16 cellular contexts compared by ENCODE assay signal in genomic region chr15:57421540-57421939, GRCh38. TPM values are rescaled to one million over a fixed set of nuclear protein-coding genes. Genes with fewer than 3 reads are reported as not detected.
DNase-seq lines count a peak whose midpoint lies in the region; ATAC-seq and TF ChIP-seq lines count a peak whose summit lies in the region.
"Had no signal": no experiment of that assay in that cellular context is flagged by ENCODE, and none has a peak within 500 bp of the region (broad histone marks: within the 10 kb centered on the region; RNA-seq: fewer than 3 reads in every experiment).

No MANE protein-coding gene starts in this region.

- H3K4me1 ChIP-seq in left ventricle myocardium inferior: peaks cover 5% of the 10 kb centered on the region
- H3K4me1 ChIP-seq in uterus: no peaks in the 10 kb centered on the region
- H3K4me1 ChIP-seq: psoas muscle, testis had no signal

- peak overlapping the region; percentile 34 for H3K27ac Mint-ChIP-seq in nephron progenitor cell
- H3K27ac Mint-ChIP-seq: activated CD8-positive, alpha-beta T cell treated with anti-CD3 and anti-CD28 coated beads, Interleukin-2, amount 10 ng/mL, durations not matched to agents 7 days and 5 days; activated T-helper 1 cell treated with anti-CD3 and anti-CD28 coated beads, Interleukin-12 subunit alpha, Interleukin-12 subunit beta, Interleukin-2, Interleukin-4 antibody, amounts not matched to agents 30 ng/mL and 10 ng/mL and 1 ng/mL, durations not matched to agents 14 hours and 24 hours and 36 hours; CD8-positive, alpha-beta T cell had no signal

- no peaks in the 10 kb centered on the region for H3K27me3 Mint-ChIP-seq in nephron progenitor cell (ENCODE audit: low read depth, poor library complexity)

- TF ChIP-seq CTCF in left ventricle myocardium inferior (IDR thresholded peaks at IDR 0.05; ENCODE audit: borderline replicate concordance) (no peak), nephron progenitor cell (IDR thresholded peaks at IDR 0.05) (no peak), uterus (IDR thresholded peaks at IDR 0.05) (no peak)

- no peak overlapping the region for H3K4me3 ChIP-seq in left ventricle myocardium inferior
- H3K4me3 ChIP-seq in uterus: no peak overlapping the region
- H3K4me3 ChIP-seq: A549, psoas muscle, testis had no signal

- no peaks in the 10 kb centered on the region for H3K36me3 Mint-ChIP-seq in nephron progenitor cell (ENCODE audit: low read depth)
- H3K36me3 Mint-ChIP-seq: CD8-positive, alpha-beta T cell had no signal

- H3K27ac ChIP-seq in left ventricle myocardium inferior (replicated peaks): no peak overlapping the region
- peak overlapping the region; percentile 64 to 65 for H3K27ac ChIP-seq in uterus
- H3K27ac ChIP-seq: psoas muscle, testis had no signal

- H3K4me3 Mint-ChIP-seq in nephron progenitor cell: no peak overlapping the region
- H3K4me3 Mint-ChIP-seq: activated CD8-positive, alpha-beta T cell treated with anti-CD3 and anti-CD28 coated beads, Interleukin-2, amount 10 ng/mL, durations not matched to agents 7 days and 5 days; activated T-helper 1 cell treated with anti-CD3 and anti-CD28 coated beads, Interleukin-12 subunit alpha, Interleukin-12 subunit beta, Interleukin-2, Interleukin-4 antibody, amounts not matched to agents 30 ng/mL and 10 ng/mL and 1 ng/mL, durations not matched to agents 14 hours and 24 hours and 36 hours; CD8-positive, alpha-beta T cell had no signal

- H3K27me3 ChIP-seq in left ventricle myocardium inferior (ENCODE audit: low read depth) (no peaks in the 10 kb centered on the region), uterus (no peaks in the 10 kb centered on the region)
- H3K27me3 ChIP-seq: testis had no signal

- peak; percentile 45 for ATAC-seq in Right ventricle myocardium superior (ENCODE audit: poor library complexity)
- ATAC-seq: activated CD8-positive, alpha-beta T cell treated with anti-CD3 and anti-CD28 coated beads, Interleukin-2, amount 10 ng/mL, durations not matched to agents 7 days and 5 days; CD8-positive, alpha-beta T cell; Panc1; psoas muscle had no signal

- H3K9me3 Mint-ChIP-seq in nephron progenitor cell: peaks cover 8% of the 10 kb centered on the region
- H3K9me3 Mint-ChIP-seq: activated T-helper 1 cell treated with anti-CD3 and anti-CD28 coated beads, Interleukin-12 subunit alpha, Interleukin-12 subunit beta, Interleukin-2, Interleukin-4 antibody, amounts not matched to agents 30 ng/mL and 10 ng/mL and 1 ng/mL, durations not matched to agents 14 hours and 24 hours and 36 hours; CD8-positive, alpha-beta T cell had no signal

- peaks cover 24% of the 10 kb centered on the region for H3K4me1 Mint-ChIP-seq in nephron progenitor cell

- no peaks in the 10 kb centered on the region for H3K36me3 ChIP-seq in left ventricle myocardium inferior
- H3K36me3 ChIP-seq in uterus: no peaks in the 10 kb centered on the region

- DNase-seq in Right ventricle myocardium superior (no peak), left ventricle myocardium inferior (no peak), glomerular visceral epithelial cell (ENCODE audit: extremely low spot score) (peak; percentile 35), nephron progenitor cell (no peak), uterus (no peak), posterior cingulate gyrus (no peak), EL (no peak), foreskin melanocyte (no peak)
- DNase-seq: activated CD8-positive, alpha-beta T cell treated with anti-CD3 and anti-CD28 coated beads, Interleukin-2, amount 10 ng/mL, durations not matched to agents 7 days and 5 days; CD8-positive, alpha-beta T cell; NCI-H69; psoas muscle; testis had no signal

- intact Hi-C loops in Right ventricle myocardium superior (cut with DNase I) (no loop called here), left ventricle myocardium inferior (cut with micrococcal nuclease) (no loop called here), uterus (cut with DNase I; ENCODE audit: low total_unique reads) (no loop called here), posterior cingulate gyrus (cut with DNase I) (no loop called here)

- TF ChIP-seq POLR2A in uterus (IDR thresholded peaks at IDR 0.05): no peak

- H3K9me3 ChIP-seq in left ventricle myocardium inferior (replicated peaks) (no peaks in the 10 kb centered on the region), uterus (no peaks in the 10 kb centered on the region)
- H3K9me3 ChIP-seq: A549, psoas muscle, testis had no signal

RNA-seq across cellular contexts. Expression of gene CGNL1, which starts 45.2 kb away (rescaled TPM):
- total RNA-seq in Right ventricle myocardium superior (11.2 TPM), left ventricle myocardium inferior (31.9 TPM), uterus (10 to 100 TPM; 15.1 to 74.4 (median 31.7) TPM)
- total RNA-seq: activated CD8-positive, alpha-beta T cell treated with anti-CD3 and anti-CD28 coated beads, Interleukin-2, amount 10 ng/mL, durations not matched to agents 7 days and 5 days; activated T-helper 1 cell treated with anti-CD3 and anti-CD28 coated beads, Interleukin-12 subunit alpha, Interleukin-12 subunit beta, Interleukin-2, Interleukin-4 antibody, amounts not matched to agents 30 ng/mL and 10 ng/mL and 1 ng/mL, durations not matched to agents 14 hours and 24 hours and 36 hours; CD8-positive, alpha-beta T cell had no signal
